ENCODE assay signal across 8 cellular contexts in the genomic region with DNA sequence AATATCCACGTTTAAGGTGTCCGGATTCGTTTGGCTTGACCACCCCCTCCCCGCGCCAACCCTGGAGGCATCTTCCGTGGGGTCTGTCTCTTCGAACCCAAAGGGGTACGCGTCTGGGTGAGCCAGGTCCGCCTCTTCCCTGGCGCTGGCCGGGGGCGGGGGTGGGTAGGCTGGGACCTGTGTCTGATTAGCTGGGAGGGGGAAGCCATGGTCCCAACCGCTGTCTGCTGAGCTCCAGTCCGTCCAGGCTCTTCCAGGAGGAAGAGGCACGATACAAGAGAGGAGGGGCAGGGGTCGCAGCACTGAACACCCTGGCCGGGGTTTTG. TPM values are rescaled to one million over a fixed set of nuclear protein-coding genes. Genes with fewer than 3 reads are reported as not detected.
DNase-seq lines count a peak whose midpoint lies in the region; ATAC-seq, FAIRE-seq and TF ChIP-seq lines count a peak whose summit lies in the region.
"Had no signal": no experiment of that assay in that cellular context is flagged by ENCODE, and none has a peak within 500 bp of the region (broad histone marks: within the 10 kb centered on the region; RNA-seq: fewer than 3 reads in every experiment).

A gene with protein sequence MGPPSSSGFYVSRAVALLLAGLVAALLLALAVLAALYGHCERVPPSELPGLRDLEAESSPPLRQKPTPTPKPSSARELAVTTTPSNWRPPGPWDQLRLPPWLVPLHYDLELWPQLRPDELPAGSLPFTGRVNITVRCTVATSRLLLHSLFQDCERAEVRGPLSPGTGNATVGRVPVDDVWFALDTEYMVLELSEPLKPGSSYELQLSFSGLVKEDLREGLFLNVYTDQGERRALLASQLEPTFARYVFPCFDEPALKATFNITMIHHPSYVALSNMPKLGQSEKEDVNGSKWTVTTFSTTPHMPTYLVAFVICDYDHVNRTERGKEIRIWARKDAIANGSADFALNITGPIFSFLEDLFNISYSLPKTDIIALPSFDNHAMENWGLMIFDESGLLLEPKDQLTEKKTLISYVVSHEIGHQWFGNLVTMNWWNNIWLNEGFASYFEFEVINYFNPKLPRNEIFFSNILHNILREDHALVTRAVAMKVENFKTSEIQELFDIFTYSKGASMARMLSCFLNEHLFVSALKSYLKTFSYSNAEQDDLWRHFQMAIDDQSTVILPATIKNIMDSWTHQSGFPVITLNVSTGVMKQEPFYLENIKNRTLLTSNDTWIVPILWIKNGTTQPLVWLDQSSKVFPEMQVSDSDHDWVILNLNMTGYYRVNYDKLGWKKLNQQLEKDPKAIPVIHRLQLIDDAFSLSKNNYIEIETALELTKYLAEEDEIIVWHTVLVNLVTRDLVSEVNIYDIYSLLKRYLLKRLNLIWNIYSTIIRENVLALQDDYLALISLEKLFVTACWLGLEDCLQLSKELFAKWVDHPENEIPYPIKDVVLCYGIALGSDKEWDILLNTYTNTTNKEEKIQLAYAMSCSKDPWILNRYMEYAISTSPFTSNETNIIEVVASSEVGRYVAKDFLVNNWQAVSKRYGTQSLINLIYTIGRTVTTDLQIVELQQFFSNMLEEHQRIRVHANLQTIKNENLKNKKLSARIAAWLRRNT (plus strand): TSS at position 237 of the 326 bp plus-strand sequence. CDS start 143 bp downstream, outside the sequence.

- H3K27me3 ChIP-seq in HepG2 (ENCODE audit: control insufficient read depth in 1 of 2, insufficient read depth in 2 of 2, low read length in 2 of 2) (peaks cover 5 to 44% of the 10 kb centered on the region in 2 experiments), stomach (peaks cover 9 to 76% (median 39%) of the 10 kb centered on the region in 3 donors), SJCRH30 (no peaks in the 10 kb centered on the region)

- H3K4me3 ChIP-seq in HepG2 (replicated peaks in 1 of 3; ENCODE audit: insufficient read depth in 1 of 3, low read depth in 2 of 3, low read length in 3 of 3): peak within 1 kb of the TSS in 2 of 3 experiments; percentile 16 to 55; a peak in 3 of 6 replicates
- peak within 1 kb of the TSS; percentile 33 to 56 (median 42) for H3K4me3 ChIP-seq in stomach
- no peak within 1 kb of the TSS for H3K4me3 ChIP-seq in SJCRH30

- TF ChIP-seq EP300 in HepG2 (IDR thresholded peaks at IDR 0.05; ENCODE audit: low read depth in 2 of 2, low read length in 2 of 2) (no peak), HepG2 (CRISPR knock-in tag; IDR thresholded peaks at IDR 0.05; ENCODE audit: borderline replicate concordance) (no peak), stomach (IDR thresholded peaks at IDR 0.05) (no peak)

- H3K4me1 Mint-ChIP-seq in HFFc6 (ENCODE audit: low read depth) (peaks cover 14% of the 10 kb centered on the region), brain (peaks cover 6% of the 10 kb centered on the region)

- no peaks in the 10 kb centered on the region for H3K79me2 ChIP-seq in HepG2 (ENCODE audit: insufficient read depth, low read length)

- BruUV-seq in HepG2 (replicated peaks; lab: Mats Ljungman, UMichigan): no TSS peak

- no peak for DNase-seq in HFFc6
- DNase-seq in HepG2 (ENCODE audit: low spot score): no peak
- DNase-seq in stomach: no peak
- no peak for DNase-seq in SJCRH30
- DNase-seq in T-helper 9 cell: no peak
- DNase-seq in DMS53 treated with DMSO at 0.1 percent for 48 hours (lab: John Stamatoyannopoulos, UW; ENCODE audit: unreplicated experiment): no peak
- DNase-seq: effector memory CD4-positive, alpha-beta T cell had no signal

- no peaks in the 10 kb centered on the region for H3K9me3 Mint-ChIP-seq in HFFc6
- H3K9me3 Mint-ChIP-seq in brain: peaks cover 0 to 10% (median 0%) of the 10 kb centered on the region in 5 experiments

- H3K27ac Mint-ChIP-seq in HFFc6 (peak within 1 kb of the TSS; percentile 28), brain (no peak within 1 kb of the TSS)

- H3K4me2 ChIP-seq in HepG2 (ENCODE audit: low read depth, low read length): peak within 1 kb of the TSS; percentile 59

- TF ChIP-seq CTCF in HFFc6 (IDR thresholded peaks at IDR 0.05) (no peak), brain (conservative IDR thresholded peaks at IDR 0.05) (no peak), HepG2 (CRISPR knock-in tag; IDR thresholded peaks at IDR 0.05) (no peak), stomach (IDR thresholded peaks at IDR 0.05) (no peak)

- H3K27me3 Mint-ChIP-seq in HFFc6 (ENCODE audit: insufficient read depth): peaks cover 4% of the 10 kb centered on the region; the same call in 1 of the 2 replicates
- H3K27me3 Mint-ChIP-seq in brain: peaks cover 83% of the 10 kb centered on the region

- POLR2A ChIA-PET in HepG2 (lab: Yijun Ruan, JAX): no interaction called here

- CTCF ChIA-PET in HepG2 (lab: Yijun Ruan, JAX; ENCODE audit: low intra/inter-chr PET ratio, low total read pairs): no interaction called here

- H2AFZ ChIP-seq in HepG2 (ENCODE audit: low read length): no peak within 1 kb of the TSS

- H3K36me3 ChIP-seq in HepG2 (replicated peaks in 1 of 2; ENCODE audit: control insufficient read depth in 1 of 2, insufficient read depth in 2 of 2, low read length in 2 of 2) (no peaks in the 10 kb centered on the region), stomach (no peaks in the 10 kb centered on the region), SJCRH30 (no peaks in the 10 kb centered on the region)

- FAIRE-seq in HepG2 (lab: Jason Lieb, UNC): no peak

- 89% methylated on average over 14 of the region's 18 CpGs for WGBS in HepG2 (ENCODE audit: low lambda C conversion rate)
- WGBS in stomach, 5 donors: 0 to 10% (median 7%) methylated on average over 7 to 18 of the region's 18 CpGs

- no peaks in the 10 kb centered on the region for H3K36me3 Mint-ChIP-seq in HFFc6 (ENCODE audit: low read depth)
- H3K36me3 Mint-ChIP-seq in brain: no peaks in the 10 kb centered on the region

- H3K4me1 ChIP-seq in HepG2 (ENCODE audit: insufficient read depth, low read length) (peaks cover 9% of the 10 kb centered on the region; the same call in 1 of the 2 replicates), stomach (peaks cover 19 to 25% (median 22%) of the 10 kb centered on the region in 4 donors), SJCRH30 (no peaks in the 10 kb centered on the region)

- no peak for TF ChIP-seq RAD21 in HepG2 (CRISPR knock-in tag; IDR thresholded peaks at IDR 0.05)

- TF ChIP-seq POLR2A in HepG2 (IDR thresholded peaks at IDR 0.05; ENCODE audit: insufficient read depth in 1 of 2, low read depth in 2 of 2, low read length in 2 of 2): no peak
- TF ChIP-seq POLR2A in stomach (IDR thresholded peaks at IDR 0.05): no peak

- in situ Hi-C loops in HepG2 (cut with HindIII; ENCODE audit: extremely low pct_ligation_motif_present, low pct_unique_long_range_greater_than_20kb): no loop called here

- H3K9me3 ChIP-seq in HepG2 (ENCODE audit: low read length) (no peaks in the 10 kb centered on the region), stomach (no peaks in the 10 kb centered on the region), SJCRH30 (replicated peaks) (no peaks in the 10 kb centered on the region)

- H3K27ac ChIP-seq in HepG2 (ENCODE audit: extremely low read length, insufficient read depth, low read length): no peak within 1 kb of the TSS
- peak within 1 kb of the TSS in 1 of 5 donors; percentile 16 for H3K27ac ChIP-seq in stomach
- no peak within 1 kb of the TSS for H3K27ac ChIP-seq in SJCRH30

- ATAC-seq in HepG2: no peak

- no peak within 1 kb of the TSS for H3K9ac ChIP-seq in HepG2 (ENCODE audit: insufficient read depth, low read depth, low read length)

- H3K4me3 Mint-ChIP-seq in HFFc6: peak within 1 kb of the TSS; percentile 81
- H3K4me3 Mint-ChIP-seq in brain: peak within 1 kb of the TSS; percentile 37 to 74 (median 60)

- intact Hi-C loops in HepG2 (cut with micrococcal nuclease; ENCODE audit: unreplicated experiment) (no loop called here), stomach (cut with DNase I; ENCODE audit: low total_unique reads) (no loop called here)

- no peaks in the 10 kb centered on the region for H4K20me1 ChIP-seq in HepG2 (ENCODE audit: insufficient read depth, low read length)

TF ChIP-seq in HepG2, 621 proteins besides CTCF, POLR2A, EP300 and RAD21 (continues in another document):
- TF ChIP-seq FOXM1 (CRISPR knock-in tag; IDR thresholded peaks at IDR 0.05): no peak
- no peak for TF ChIP-seq SRSF4 (IDR thresholded peaks at IDR 0.05; ENCODE audit: low read depth, low read length, poor library complexity, severe bottlenecking)
- no peak for TF ChIP-seq ZNF30 (CRISPR knock-in tag; IDR thresholded peaks at IDR 0.05)
- TF ChIP-seq MIER3 (CRISPR knock-in tag; IDR thresholded peaks at IDR 0.05; ENCODE audit: borderline replicate concordance): no peak
- TF ChIP-seq ZBTB20 (CRISPR knock-in tag; IDR thresholded peaks at IDR 0.05; ENCODE audit: borderline replicate concordance, low read depth): no peak

RNA-seq across cellular contexts. Expression of the gene that starts here (rescaled TPM):
- total RNA-seq in HFFc6 (2021; fragmentation: NEBNext Ultra II Directional; extraction: Animal tissue kit (Norgen Biotek cat#: 25700)): under 1 TPM in 4 of 6 experiments, not detected in 2; 0.07 to 0.41 (median 0.16) TPM
- polyA plus RNA-seq in brain (ENCODE audit: insufficient read depth, low read depth, low replicate concordance) (not detected), HepG2 (2011; rRNA removed) (0.20 and 0.44 TPM in 2 replicates), stomach (under 1 TPM in 2 of 3 donors, not detected in 1; 0.06 to 0.13 TPM)
- total RNA-seq in HepG2 (2016; rRNA removed; fragmentation: Illumina TruSeq; extraction: Trizol) (0.09 and 0.14 TPM in 2 replicates), stomach (1 to 10 TPM in 1 of 5 donors, under 1 TPM in 1, not detected in 3; 0.58 to 1.3 TPM)
- total RNA-seq in HepG2 (2016; cell fraction: cytosol; rRNA removed; fragmentation: Illumina TruSeq; extraction: Trizol; ENCODE audit: low read depth): not detected in 2 replicates
- total RNA-seq in HepG2 (2016; cell fraction: insoluble cytoplasmic fraction; rRNA removed; fragmentation: Illumina TruSeq; extraction: Trizol): 0.06 TPM in 1 of 2 replicates, not detected in the other
- 0.10 and 0.19 TPM in 2 replicates for total RNA-seq in HepG2 (2016; cell fraction: membrane; rRNA removed; fragmentation: Illumina TruSeq; extraction: Trizol)
- total RNA-seq in HepG2 (2016; cell fraction: nucleus; rRNA removed; fragmentation: Illumina TruSeq; extraction: Trizol): not detected in 2 replicates
- 0.04 and 0.09 TPM in 2 replicates for polyA plus RNA-seq in HepG2 (2011; cell fraction: cytosol; rRNA removed)
- 0.27 and 0.95 TPM in 2 replicates for polyA plus RNA-seq in HepG2 (2011; cell fraction: nucleus; rRNA removed)
- 0.19 and 0.36 TPM in 2 replicates for polyA plus RNA-seq in HepG2 (2012)
- polyA plus RNA-seq in HepG2 (2016; cell fraction: cytosol; fragmentation: Illumina TruSeq; extraction: Trizol; ENCODE audit: low read depth): not detected in 2 replicates
- 0.04 TPM in 1 of 2 replicates, not detected in the other for polyA plus RNA-seq in HepG2 (2016; cell fraction: insoluble cytoplasmic fraction; fragmentation: Illumina TruSeq; extraction: Trizol; ENCODE audit: low read depth)
- polyA plus RNA-seq in HepG2 (2016; cell fraction: membrane; fragmentation: Illumina TruSeq; extraction: Trizol; ENCODE audit: low read depth): 0.05 TPM in 1 of 2 replicates, not detected in the other
- 0.12 and 0.23 TPM in 2 replicates for polyA plus RNA-seq in HepG2 (2016; cell fraction: nucleus; fragmentation: Illumina TruSeq; extraction: Trizol; ENCODE audit: insufficient read depth, low read depth)
- polyA minus RNA-seq in HepG2 (2011; rRNA and poly(A)+ RNA removed; ENCODE audit: low replicate concordance): 0.10 TPM in 1 of 2 replicates, not detected in the other
- not detected in 2 replicates for polyA minus RNA-seq in HepG2 (2011; cell fraction: cytosol; rRNA and poly(A)+ RNA removed)
- polyA minus RNA-seq in HepG2 (2011; cell fraction: nucleus; rRNA and poly(A)+ RNA removed): 1.2 and 1.5 TPM in 2 replicates
- total RNA-seq in SJCRH30 (2014; rRNA removed; shearing (Covaris generic)): 0.53 TPM in 2 replicates
